30 cellular contexts compared by ENCODE assay signal in genomic region chr12:107634530-107634929, GRCh38. TPM values are rescaled to one million over a fixed set of nuclear protein-coding genes. Genes with fewer than 3 reads are reported as not detected.
DNase-seq lines count a peak whose midpoint lies in the region; ATAC-seq and TF ChIP-seq lines count a peak whose summit lies in the region.
"Had no signal": no experiment of that assay in that cellular context is flagged by ENCODE, and none has a peak within 500 bp of the region (broad histone marks: within the 10 kb centered on the region; RNA-seq: fewer than 3 reads in every experiment).

No MANE protein-coding gene starts in this region.

- H3K4me2 ChIP-seq in H9 (ENCODE audit: insufficient read depth, insufficient read length, low read length) (peak overlapping the region; percentile 43), neural progenitor cell (peak overlapping the region; percentile 17)

- H3K4ac ChIP-seq in H9 (ENCODE audit: low read depth, low read length): no peak overlapping the region

- H3K23ac ChIP-seq in H9 (ENCODE audit: insufficient read length, low read depth, low read length): no peak overlapping the region

- H3K27ac ChIP-seq in H9 (ENCODE audit: insufficient read length, low read depth, low read length) (peak overlapping the region; percentile 89), neural progenitor cell (no peak overlapping the region)
- H3K27ac ChIP-seq: coronary artery, RWPE1, stomach, tibial artery had no signal

- H4K91ac ChIP-seq in H9 (ENCODE audit: insufficient read length, low read depth, low read length): no peak overlapping the region

- no peaks in the 10 kb centered on the region for H4K20me1 ChIP-seq in H9 (ENCODE audit: control insufficient read depth, insufficient read depth, insufficient read length)
- no peaks in the 10 kb centered on the region for H4K20me1 ChIP-seq in neural progenitor cell (ENCODE audit: low read depth)

- H2BK120ac ChIP-seq in H9 (ENCODE audit: low read depth, low read length, poor library complexity, severe bottlenecking): no peak overlapping the region

- H2BK15ac ChIP-seq in H9 (ENCODE audit: low read depth, low read length): no peak overlapping the region

- H3K4me1 ChIP-seq in H9 (ENCODE audit: insufficient read depth, low read length) (peaks cover 15% of the 10 kb centered on the region; the same call in 1 of the 2 replicates), neural progenitor cell (peaks cover 3% of the 10 kb centered on the region)
- H3K4me1 ChIP-seq: stomach, tibial artery had no signal

- H3K9ac ChIP-seq in H9 (ENCODE audit: extremely low read depth, insufficient read length, low read length) (no peak overlapping the region), neural progenitor cell (no peak overlapping the region)

- peak overlapping the region; percentile 2 for H2BK12ac ChIP-seq in H9 (ENCODE audit: insufficient read length, low read depth, low read length)

- H2AFZ ChIP-seq in H9 (ENCODE audit: low read length): peak overlapping the region; percentile 60
- H2AFZ ChIP-seq in neural progenitor cell (replicated peaks): no peak overlapping the region

- no peaks in the 10 kb centered on the region for H3K79me2 ChIP-seq in H9 (ENCODE audit: insufficient read depth, low read length)
- H3K79me2 ChIP-seq in neural progenitor cell (ENCODE audit: low read depth): no peaks in the 10 kb centered on the region

- WGBS in H9 (ENCODE audit: extremely low coverage, insufficient read length, low lambda C conversion rate): no CpG with 5 or more reads among the region's 10 CpGs

- H3K4me3 ChIP-seq in neural progenitor cell: no peak overlapping the region
- H3K4me3 ChIP-seq: coronary artery, GM12878, stomach, tibial artery had no signal

- no peak overlapping the region for H2AK5ac ChIP-seq in H9 (ENCODE audit: insufficient read length, low read length)

- peak overlapping the region; percentile 66 for H3K18ac ChIP-seq in H9 (ENCODE audit: insufficient read length, low read depth, low read length)

- no peak overlapping the region for H4K8ac ChIP-seq in H9 (replicated peaks; ENCODE audit: insufficient read length, low read depth, low read length)

- peaks cover 4% of the 10 kb centered on the region for H3F3A ChIP-seq in neural progenitor cell (ENCODE audit: low read depth)

- H3K9me3 Mint-ChIP-seq in H9: peaks cover 5 to 8% of the 10 kb centered on the region in 2 experiments; a peak in 4 of 5 replicates
- H3K9me3 Mint-ChIP-seq in neural progenitor cell: peaks cover 10% of the 10 kb centered on the region
- H3K9me3 Mint-ChIP-seq: activated naive CD8-positive, alpha-beta T cell treated with anti-CD3 and anti-CD28 coated beads, Interleukin-2, amount 50 U/mL, for 24 hours; CD4-positive, alpha-beta T cell; effector memory CD8-positive, alpha-beta T cell; memory B cell; neural crest cell; T-cell had no signal

- H2BK5ac ChIP-seq in H9 (ENCODE audit: insufficient read length, low read length): peak overlapping the region; percentile 20

- H3K36me3 Mint-ChIP-seq in H9 (ENCODE audit: insufficient read depth in 1 of 3, low read depth in 3 of 3) (peaks cover 0 to 14% (median 13%) of the 10 kb centered on the region in 3 experiments; a peak in 6 of 7 replicates), neural progenitor cell (peaks cover 3% of the 10 kb centered on the region)
- H3K36me3 Mint-ChIP-seq: memory B cell had no signal

- H3K79me1 ChIP-seq in H9 (ENCODE audit: insufficient read depth, low read depth, low read length, poor library complexity, severe bottlenecking): no peaks in the 10 kb centered on the region

- H3K9me3 ChIP-seq in H9 (ENCODE audit: control insufficient read depth, low read depth, low read length) (no peaks in the 10 kb centered on the region), neural progenitor cell (ENCODE audit: low read depth) (no peaks in the 10 kb centered on the region)
- H3K9me3 ChIP-seq: tibial artery had no signal

- H4K5ac ChIP-seq in H9 (ENCODE audit: insufficient read length, low read depth, low read length): no peak overlapping the region

- H3K27me3 Mint-ChIP-seq in H9 (ENCODE audit: low read depth) (no peaks in the 10 kb centered on the region), neural progenitor cell (ENCODE audit: insufficient read depth, low read depth) (no peaks in the 10 kb centered on the region)
- H3K27me3 Mint-ChIP-seq: activated naive CD8-positive, alpha-beta T cell treated with anti-CD3 and anti-CD28 coated beads, Interleukin-2, amount 50 U/mL, for 24 hours; CD4-positive, alpha-beta T cell; T-cell had no signal

- H3K56ac ChIP-seq in H9 (ENCODE audit: insufficient read length, low read depth, low read length): no peak overlapping the region

- intact Hi-C loops in Right ventricle myocardium inferior (cut with DNase I): no loop called here

- H3T11ph ChIP-seq in H9 (ENCODE audit: low read length): no peak overlapping the region

- no peak overlapping the region for H2BK20ac ChIP-seq in H9 (ENCODE audit: low read depth, low read length, poor library complexity, severe bottlenecking)

- H3K23me2 ChIP-seq in H9 (ENCODE audit: insufficient read length, low read depth, low read length, poor library complexity, severe bottlenecking): no peaks in the 10 kb centered on the region

- H3K27me3 ChIP-seq in H9 (ENCODE audit: insufficient read depth, low read length) (no peaks in the 10 kb centered on the region), neural progenitor cell (no peaks in the 10 kb centered on the region)

- H3K36me3 ChIP-seq in neural progenitor cell: no peaks in the 10 kb centered on the region
- H3K36me3 ChIP-seq: stomach, tibial artery had no signal

- H3K27ac Mint-ChIP-seq in H9 (peak overlapping the region; percentile 64 to 89 (median 88); a peak in 6 of 7 replicates), neural progenitor cell (no peak overlapping the region)
- H3K27ac Mint-ChIP-seq: activated naive CD8-positive, alpha-beta T cell treated with anti-CD3 and anti-CD28 coated beads, Interleukin-2, amount 50 U/mL, for 24 hours; CD4-positive, alpha-beta T cell; effector memory CD8-positive, alpha-beta T cell; memory B cell; T-cell had no signal

- TF ChIP-seq CTCF in H9 (conservative IDR thresholded peaks at IDR 0.05) (no peak), neural progenitor cell (IDR thresholded peaks at IDR 0.05) (no peak)

- peak overlapping the region; percentile 62; the same call in 1 of the 2 replicates for H3K14ac ChIP-seq in H9 (ENCODE audit: insufficient read depth, low read length)

- ATAC-seq in HG03457 (IDR thresholded peaks at IDR 0.05; ENCODE audit: unreplicated experiment) (no peak), Right ventricle myocardium inferior (no peak)
- ATAC-seq: activated naive CD8-positive, alpha-beta T cell treated with anti-CD3 and anti-CD28 coated beads, Interleukin-2, amount 50 U/mL, for 24 hours; effector memory CD8-positive, alpha-beta T cell; esophagus mucosa; GM12878; left colon; T-cell had no signal

- H3K4me1 Mint-ChIP-seq in H9 (peaks cover 22 to 23% of the 10 kb centered on the region in 2 experiments), neural progenitor cell (peaks cover 12% of the 10 kb centered on the region)
- H3K4me1 Mint-ChIP-seq: activated naive CD8-positive, alpha-beta T cell treated with anti-CD3 and anti-CD28 coated beads, Interleukin-2, amount 50 U/mL, for 24 hours; memory B cell; neural crest cell; T-cell had no signal

- H3K4me3 Mint-ChIP-seq in H9 (peak overlapping the region in 1 of 2 experiments; percentile 35; a peak in 3 of 5 replicates), neural progenitor cell (no peak overlapping the region)
- H3K4me3 Mint-ChIP-seq: activated naive CD8-positive, alpha-beta T cell treated with anti-CD3 and anti-CD28 coated beads, Interleukin-2, amount 50 U/mL, for 24 hours; CD4-positive, alpha-beta T cell; effector memory CD8-positive, alpha-beta T cell; memory B cell; neural crest cell; T-cell had no signal

- DNase-seq in H9 (peak; percentile 79), NCI-H69 (lab: John Stamatoyannopoulos, UW) (peak; percentile 13), iPS DF 19.7 (ENCODE audit: low read depth, low spot score) (peak; percentile 78), neural progenitor cell (ENCODE audit: low spot score) (no peak), Right ventricle myocardium inferior (ENCODE audit: missing footprints) (no peak), inferior parietal cortex (ENCODE audit: extremely low spot score) (no peak), NCI-H510A (lab: John Stamatoyannopoulos, UW) (no peak)
- DNase-seq: activated CD4-positive, alpha-beta T cell treated with anti-CD3 and anti-CD28 coated beads, Interleukin-2, amount 50 U/mL, for 1 hour; activated naive CD8-positive, alpha-beta T cell treated with anti-CD3 and anti-CD28 coated beads, Interleukin-2, amount 50 U/mL, for 24 hours; activated T-cell treated with anti-CD3 and anti-CD28 coated beads, Interleukin-2, amount 50 U/mL, for 1 hour; caudate nucleus; CD4-positive, alpha-beta T cell; effector memory CD8-positive, alpha-beta T cell; HCEC 1CT; left colon; NCI-H1436 treated with DMSO at 0.1 percent for 48 hours; NCI-H2081 treated with DMSO at 0.1 percent for 48 hours; NCI-H446; stimulated activated CD4-positive, alpha-beta T cell treated with anti-CD3 and anti-CD28 coated beads, Interleukin-2, amount 100 ng/mL, for 24 hours; stimulated activated CD8-positive, alpha-beta memory T cell treated with anti-CD3 and anti-CD28 coated beads, Interleukin-4, amount 100 ng/mL, for 48 hours; stomach; T-cell; tibial artery had no signal

RNA-seq across cellular contexts. Expression of gene PWP1, which starts 51.1 kb away (rescaled TPM):
- total RNA-seq in H9 (2021): 49.7 and 53.3 TPM in 2 replicates
- 52.0 and 63.0 TPM in 2 replicates for total RNA-seq in neural progenitor cell (ENCODE audit: low replicate concordance)
- total RNA-seq in Right ventricle myocardium inferior: 13.3 TPM

Comparison
In these comparisons a context has a peak if more than half of its experiments do, and no peak if none do; other contexts are left out.
1. DNase-seq: peak in H9 (single experiment), NCI-H69 (single experiment) and iPS DF 19.7 (single experiment); none in neural progenitor cell (single experiment), Right ventricle myocardium inferior (single experiment), inferior parietal cortex (single experiment) and NCI-H510A (single experiment).